In the genomic region with DNA sequence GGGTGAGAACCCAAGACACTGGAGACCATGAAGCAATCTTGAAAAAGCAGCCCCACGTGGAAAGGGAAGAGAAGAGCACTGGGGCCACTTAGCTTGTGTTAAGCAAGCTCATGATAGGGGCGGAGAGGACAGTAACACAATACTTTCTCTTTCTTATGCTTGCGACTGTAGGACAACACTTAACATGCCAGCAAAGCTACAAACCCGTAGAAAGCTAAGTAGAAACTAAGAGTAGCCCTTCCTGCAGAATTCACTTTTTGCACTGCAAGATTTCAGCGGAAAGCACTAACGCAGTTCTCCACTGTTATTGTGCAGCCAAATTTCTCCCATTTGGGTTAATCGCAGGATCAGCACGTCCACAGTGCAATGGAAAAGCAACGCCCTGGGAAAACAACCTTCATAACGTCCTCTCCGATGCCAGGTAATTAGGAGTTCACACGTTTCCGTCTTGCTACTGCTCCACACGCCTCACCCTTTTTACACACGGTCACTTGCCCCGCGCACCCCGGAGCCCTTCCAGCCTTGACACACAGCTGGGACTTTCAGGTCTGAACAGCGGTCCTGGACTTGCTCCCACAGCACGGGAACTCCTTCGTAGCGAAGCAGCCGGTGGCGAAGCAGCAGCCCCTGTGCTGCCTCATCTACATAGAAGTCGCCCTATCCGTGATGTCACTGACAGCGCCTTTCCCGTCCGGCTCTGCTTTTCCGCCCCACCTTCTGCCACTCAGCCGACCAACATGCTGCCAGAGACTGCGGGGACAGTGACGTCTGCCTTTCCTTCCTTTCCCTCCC, we compare ENCODE assay signal across 8 cellular contexts.
A peak's percentile ranks its signal among the peaks of the same experiment; 100 is the strongest.
DNase-seq lines count a peak whose midpoint lies in the region; ATAC-seq lines count a peak whose summit lies in the region.

No MANE protein-coding gene starts in this region.

- H3K4ac ChIP-seq in mesendoderm (ENCODE audit: low read depth, low read length) = peak overlapping the region; percentile 96

- no peak overlapping the region for H4K8ac ChIP-seq in mesendoderm (ENCODE audit: low read depth, low read length)

- H4K5ac ChIP-seq in mesendoderm (ENCODE audit: low read length) = no peak overlapping the region

- H3K9ac ChIP-seq in mesendoderm (ENCODE audit: low read length) = peak overlapping the region; percentile 80

- H3K23ac ChIP-seq in mesendoderm (ENCODE audit: low read length) = no peak overlapping the region

- DNase-seq in Ammon's horn (ENCODE audit: low spot score) = peak; percentile 87
- peak; percentile 22 for DNase-seq in GM19238 (ENCODE audit: insufficient read length, low spot score)
- DNase-seq in NCI-H82 (lab: John Stamatoyannopoulos, UW) = peak; percentile 97
- DNase-seq in activated CD8-positive, alpha-beta memory T cell treated with anti-CD3 and anti-CD28 coated beads for 1 hour (ENCODE audit: extremely low read depth in 1 of 2, low read depth in 1 of 2) = peak; percentile 49 to 77
- peak; percentile 63 to 67 (median 65) for DNase-seq in effector memory CD4-positive, alpha-beta T cell
- DNase-seq in mesendoderm = peak; percentile 99
- peak; percentile 54 for DNase-seq in stimulated activated CD8-positive, alpha-beta memory T cell treated with anti-CD3 and anti-CD28 coated beads, Interleukin-12 subunit alpha, Interleukin-12 subunit beta, amount 100 ng/mL, for 4 hours (ENCODE audit: low read depth)

- peaks cover 7% of the 10 kb centered on the region for H3K4me1 ChIP-seq in effector memory CD4-positive, alpha-beta T cell (ENCODE audit: control insufficient read depth, insufficient read depth, low read length, poor library complexity, severe bottlenecking)
- H3K4me1 ChIP-seq in mesendoderm (ENCODE audit: control insufficient read depth, low read depth, low read length) = no peaks in the 10 kb centered on the region

- peak overlapping the region; percentile 62 for H3K4me3 ChIP-seq in effector memory CD4-positive, alpha-beta T cell (ENCODE audit: insufficient read depth, low read depth, low read length, poor library complexity, severe bottlenecking)
- H3K4me3 ChIP-seq in mesendoderm (ENCODE audit: low read length) = peak overlapping the region; percentile 30

- peak overlapping the region; percentile 61 for H3K4me2 ChIP-seq in mesendoderm (ENCODE audit: low read length)

- peak overlapping the region; percentile 56 for H3K27ac ChIP-seq in effector memory CD4-positive, alpha-beta T cell (ENCODE audit: insufficient read depth, low read length, poor library complexity, severe bottlenecking)
- H3K27ac ChIP-seq in mesendoderm (ENCODE audit: low read depth, low read length) = peak overlapping the region; percentile 55

- peak overlapping the region; percentile 96 for H3K56ac ChIP-seq in mesendoderm (ENCODE audit: low read length)

- H3K9me3 ChIP-seq in effector memory CD4-positive, alpha-beta T cell (ENCODE audit: control insufficient read depth, low read length) = no peaks in the 10 kb centered on the region

- no peak overlapping the region for H3K18ac ChIP-seq in mesendoderm (ENCODE audit: low read length)

- peak overlapping the region; percentile 23 for H2BK120ac ChIP-seq in mesendoderm (ENCODE audit: low read depth, low read length)

- H2BK5ac ChIP-seq in mesendoderm (ENCODE audit: low read length) = peak overlapping the region; percentile 100

- no peaks in the 10 kb centered on the region for H3K27me3 ChIP-seq in effector memory CD4-positive, alpha-beta T cell (replicated peaks; ENCODE audit: control insufficient read depth, insufficient read depth, low read length, poor library complexity, severe bottlenecking)
- H3K27me3 ChIP-seq in mesendoderm (ENCODE audit: insufficient read depth, low read length, poor library complexity) = no peaks in the 10 kb centered on the region

- H2BK15ac ChIP-seq in mesendoderm (replicated peaks; ENCODE audit: low read depth) = no peak overlapping the region

- no peak overlapping the region for H2AK5ac ChIP-seq in mesendoderm (ENCODE audit: low read length)

- no peaks in the 10 kb centered on the region for H3K79me1 ChIP-seq in mesendoderm (ENCODE audit: low read length)

- no peaks in the 10 kb centered on the region for H3K79me2 ChIP-seq in mesendoderm (ENCODE audit: control insufficient read depth, insufficient read depth, low read length)

- no CpG with 5 or more reads among the region's 33 CpGs for WGBS in mesendoderm (ENCODE audit: extremely low coverage, insufficient coverage, low lambda C conversion rate)

- no peaks in the 10 kb centered on the region for H3K36me3 ChIP-seq in effector memory CD4-positive, alpha-beta T cell (ENCODE audit: control insufficient read depth, insufficient read depth, low read length)
- H3K36me3 ChIP-seq in mesendoderm (ENCODE audit: control insufficient read depth, insufficient read depth, low read length) = no peaks in the 10 kb centered on the region

- ATAC-seq in HG03457 (IDR thresholded peaks at IDR 0.05; ENCODE audit: unreplicated experiment) = peak; percentile 55

Comparison
In these comparisons a context has a peak if more than half of its experiments do, and no peak if none do; other contexts are left out.
1. Peak in every context shown above with its lines: DNase-seq, ATAC-seq, H3K4me3 ChIP-seq and H3K27ac ChIP-seq.
2. DNase-seq: peak in every context shown above with its lines; median percentile 99 in mesendoderm; 97 in NCI-H82; 87 in Ammon's horn; 65 in effector memory CD4-positive, alpha-beta T cell; 63 in activated CD8-positive, alpha-beta memory T cell treated with anti-CD3 and anti-CD28 coated beads for 1 hour; 54 in stimulated activated CD8-positive, alpha-beta memory T cell treated with anti-CD3 and anti-CD28 coated beads, Interleukin-12 subunit alpha, Interleukin-12 subunit beta, amount 100 ng/mL, for 4 hours; 22 in GM19238.